1 cellular context compared by ENCODE assay signal in the genomic region with DNA sequence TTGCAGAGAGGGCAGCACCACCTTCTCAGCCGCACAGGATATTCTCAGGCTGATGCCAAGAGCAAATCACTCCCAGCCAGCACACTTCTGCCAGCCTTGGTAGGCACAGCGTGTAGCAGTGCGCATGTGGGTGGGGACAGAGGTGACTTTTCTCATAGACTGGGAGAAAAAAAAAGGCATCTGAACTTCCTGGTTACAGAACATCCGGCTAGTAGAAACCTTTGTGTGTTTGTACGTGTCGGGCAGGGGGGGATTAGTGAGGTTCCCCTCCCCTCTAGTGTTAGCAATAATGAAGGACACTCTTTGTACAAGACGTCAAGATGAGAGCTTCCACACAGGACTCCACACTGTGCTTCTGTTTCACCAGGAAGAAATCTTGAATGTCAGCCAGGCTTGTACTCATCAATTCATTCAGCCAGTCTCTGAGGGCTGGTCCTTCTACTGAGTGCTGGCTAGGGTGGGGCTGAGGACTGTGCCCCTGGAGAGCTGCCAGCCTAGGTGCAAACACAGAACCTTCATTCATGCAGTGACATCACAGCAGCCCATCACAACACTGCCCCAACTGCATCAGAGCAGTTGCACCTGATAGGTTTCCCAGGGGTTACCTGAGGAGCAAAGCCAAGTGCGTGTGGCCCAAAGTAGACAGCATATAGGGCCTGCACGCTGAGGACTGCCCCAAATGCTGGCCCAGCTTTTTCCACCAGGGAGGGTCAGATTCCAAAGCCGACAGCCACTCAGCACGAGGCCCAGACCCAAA.
TF ChIP-seq lines count a peak whose summit lies in the region.

No MANE protein-coding gene starts in this region.

TF ChIP-seq in GM12878, 131 proteins besides CTCF, POLR2A, EP300 and RAD21 (continued from another document):
- TF ChIP-seq, protein P1, sequence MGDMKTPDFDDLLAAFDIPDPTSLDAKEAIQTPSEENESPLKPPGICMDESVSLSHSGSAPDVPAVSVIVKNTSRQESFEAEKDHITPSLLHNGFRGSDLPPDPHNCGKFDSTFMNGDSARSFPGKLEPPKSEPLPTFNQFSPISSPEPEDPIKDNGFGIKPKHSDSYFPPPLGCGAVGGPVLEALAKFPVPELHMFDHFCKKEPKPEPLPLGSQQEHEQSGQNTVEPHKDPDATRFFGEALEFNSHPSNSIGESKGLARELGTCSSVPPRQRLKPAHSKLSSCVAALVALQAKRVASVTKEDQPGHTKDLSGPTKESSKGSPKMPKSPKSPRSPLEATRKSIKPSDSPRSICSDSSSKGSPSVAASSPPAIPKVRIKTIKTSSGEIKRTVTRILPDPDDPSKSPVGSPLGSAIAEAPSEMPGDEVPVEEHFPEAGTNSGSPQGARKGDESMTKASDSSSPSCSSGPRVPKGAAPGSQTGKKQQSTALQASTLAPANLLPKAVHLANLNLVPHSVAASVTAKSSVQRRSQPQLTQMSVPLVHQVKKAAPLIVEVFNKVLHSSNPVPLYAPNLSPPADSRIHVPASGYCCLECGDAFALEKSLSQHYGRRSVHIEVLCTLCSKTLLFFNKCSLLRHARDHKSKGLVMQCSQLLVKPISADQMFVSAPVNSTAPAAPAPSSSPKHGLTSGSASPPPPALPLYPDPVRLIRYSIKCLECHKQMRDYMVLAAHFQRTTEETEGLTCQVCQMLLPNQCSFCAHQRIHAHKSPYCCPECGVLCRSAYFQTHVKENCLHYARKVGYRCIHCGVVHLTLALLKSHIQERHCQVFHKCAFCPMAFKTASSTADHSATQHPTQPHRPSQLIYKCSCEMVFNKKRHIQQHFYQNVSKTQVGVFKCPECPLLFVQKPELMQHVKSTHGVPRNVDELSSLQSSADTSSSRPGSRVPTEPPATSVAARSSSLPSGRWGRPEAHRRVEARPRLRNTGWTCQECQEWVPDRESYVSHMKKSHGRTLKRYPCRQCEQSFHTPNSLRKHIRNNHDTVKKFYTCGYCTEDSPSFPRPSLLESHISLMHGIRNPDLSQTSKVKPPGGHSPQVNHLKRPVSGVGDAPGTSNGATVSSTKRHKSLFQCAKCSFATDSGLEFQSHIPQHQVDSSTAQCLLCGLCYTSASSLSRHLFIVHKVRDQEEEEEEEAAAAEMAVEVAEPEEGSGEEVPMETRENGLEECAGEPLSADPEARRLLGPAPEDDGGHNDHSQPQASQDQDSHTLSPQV (IDR thresholded peaks at IDR 0.05) = no peak
- TF ChIP-seq TARDBP (IDR thresholded peaks at IDR 0.05; ENCODE audit: borderline replicate concordance) = no peak
- no peak for TF ChIP-seq IKZF1 (conservative IDR thresholded peaks at IDR 0.05)
- no peak for TF ChIP-seq NR2C2 (IDR thresholded peaks at IDR 0.05; ENCODE audit: borderline replicate concordance, control insufficient read depth, insufficient read length, low read depth)
- no peak for TF ChIP-seq SREBF1 (IDR thresholded peaks at IDR 0.05; ENCODE audit: low read length)
TF ChIP-seq in GM12878: peak in this region for 0.
